In the genomic region with DNA sequence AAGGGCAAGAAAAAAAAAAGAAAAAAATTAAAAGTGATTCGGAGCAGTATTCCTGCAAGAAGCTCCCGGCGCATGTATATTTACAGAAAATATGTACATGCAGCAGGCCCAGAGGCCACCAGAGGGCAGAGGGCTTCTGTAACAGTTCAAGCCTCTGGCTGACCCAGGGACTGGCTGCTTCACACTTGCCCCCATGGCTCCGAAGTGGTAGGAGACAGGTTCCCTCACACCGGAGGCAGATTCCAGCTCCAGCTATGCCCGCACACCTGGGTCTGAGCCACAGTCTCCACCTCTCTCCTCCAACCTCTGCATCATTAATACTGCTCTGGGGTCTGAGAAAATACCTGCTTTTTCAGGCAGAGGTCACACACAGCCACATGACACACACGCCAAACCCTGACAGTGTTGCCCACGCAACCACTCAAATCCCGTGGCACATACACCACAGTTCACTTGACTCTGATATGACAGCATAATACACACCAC, we compare ENCODE assay signal across 8 cellular contexts. TPM values are rescaled to one million over a fixed set of nuclear protein-coding genes. Genes with fewer than 3 reads are reported as not detected.
DNase-seq lines count a peak whose midpoint lies in the region; ATAC-seq and TF ChIP-seq lines count a peak whose summit lies in the region.

No MANE protein-coding gene starts in this region.

- H3K36me3 ChIP-seq in WERI-Rb-1, result no peaks in the 10 kb centered on the region

- no peak for ATAC-seq in GM21723 (IDR thresholded peaks at IDR 0.05; ENCODE audit: unreplicated experiment)

- no peaks in the 10 kb centered on the region for H3K9me3 ChIP-seq in WERI-Rb-1 (ENCODE audit: severe bottlenecking)

- H3K4me3 ChIP-seq in WERI-Rb-1 (ENCODE audit: low read depth, low read length), result no peak overlapping the region

- peak; percentile 86 for TF ChIP-seq CTCF in WERI-Rb-1 (IDR thresholded peaks at IDR 0.05; ENCODE audit: low read depth, low read length)

- no peaks in the 10 kb centered on the region for H3K27me3 ChIP-seq in WERI-Rb-1 (ENCODE audit: insufficient read depth, low read depth, severe bottlenecking)

- peak; percentile 36 for DNase-seq in EL
- DNase-seq in LHCN-M2 (ENCODE audit: low read depth), result peak; percentile 44
- DNase-seq in WERI-Rb-1, result peak; percentile 84
- DNase-seq in ecto neural progenitor cell (ENCODE audit: low spot score), result peak; percentile 74
- DNase-seq in midbrain (lab: John Stamatoyannopoulos, UW), result peak; percentile 14
- DNase-seq in ureter (ENCODE audit: low spot score), result no peak
- no peak for DNase-seq in NCI-H748 treated with DMSO at 0.1 percent for 48 hours (lab: John Stamatoyannopoulos, UW)

- H3K27ac ChIP-seq in WERI-Rb-1, result no peak overlapping the region

RNA-seq across cellular contexts. Expression of gene ARHGAP30, which starts 2.2 kb away (rescaled TPM):
- total RNA-seq in LHCN-M2 (2014; rRNA removed) (not detected in 2 replicates), ureter (12.1 TPM)
- 0.17 TPM for polyA plus RNA-seq in LHCN-M2 (2012)

RNA-seq across cellular contexts. Expression of gene NECTIN4, which starts 17.4 kb away (rescaled TPM):
- total RNA-seq in LHCN-M2 (2014; rRNA removed) (0.26 TPM in 1 of 2 replicates, not detected in the other), ureter (75.6 TPM)
- 0.15 TPM for polyA plus RNA-seq in LHCN-M2 (2012)

RNA-seq across cellular contexts. Expression of gene USF1, which starts 26.2 kb away (rescaled TPM):
- total RNA-seq in LHCN-M2 (2014; rRNA removed) (76.0 and 83.2 TPM in 2 replicates), ureter (70.7 TPM)
- 34.2 TPM for polyA plus RNA-seq in LHCN-M2 (2012)

RNA-seq across cellular contexts. Expression of gene KLHDC9, which starts 26.2 kb away (rescaled TPM):
- 0.29 and 0.71 TPM in 2 replicates for total RNA-seq in LHCN-M2 (2014; rRNA removed)
- polyA plus RNA-seq in LHCN-M2 (2012), result 0.58 TPM
- 13.0 TPM for total RNA-seq in ureter

RNA-seq across cellular contexts. Expression of gene TSTD1, which starts 33.2 kb away (rescaled TPM):
- total RNA-seq in LHCN-M2 (2014; rRNA removed) (14.7 and 27.3 TPM in 2 replicates), ureter (79.8 TPM)
- polyA plus RNA-seq in LHCN-M2 (2012), result 23.0 TPM

Comparison
In these comparisons a context has a peak if more than half of its experiments do, and no peak if none do; other contexts are left out.
1. DNase-seq: peak in EL (single experiment), LHCN-M2 (single experiment), WERI-Rb-1 (single experiment), ecto neural progenitor cell (single experiment) and midbrain (single experiment); none in ureter (single experiment) and NCI-H748 treated with DMSO at 0.1 percent for 48 hours (single experiment).
2. RNA of gene ARHGAP30, which starts 2.2 kb away (total RNA-seq): 12.1 TPM in ureter (single experiment); not detected in LHCN-M2; every median in the first group is over 10 times any median in the second.
3. RNA of gene NECTIN4, which starts 17.4 kb away (total RNA-seq): 75.6 TPM in ureter (single experiment); 0.26 TPM in LHCN-M2; every median in the first group is over 10 times any median in the second.